In genomic region chr13:94433055-94433947, GRCh38 we compare ENCODE assay signal across 8 cellular contexts. TPM values are rescaled to one million over a fixed set of nuclear protein-coding genes. Genes with fewer than 3 reads are reported as not detected.
DNase-seq lines count a peak whose midpoint lies in the region; ATAC-seq, FAIRE-seq and TF ChIP-seq lines count a peak whose summit lies in the region.

No MANE protein-coding gene starts in this region.

- no peak for TF ChIP-seq CTCF in testis (IDR thresholded peaks at IDR 0.05)

- intact Hi-C loops in testis (cut with DNase I; ENCODE audit: low total_unique reads): no loop called here

- H3K4me1 ChIP-seq in iPS-18a (ENCODE audit: control insufficient read depth, low read depth, low read length) (peaks cover 9% of the 10 kb centered on the region), testis (no peaks in the 10 kb centered on the region)

- H3K36me3 ChIP-seq in iPS-18a (ENCODE audit: control insufficient read depth, low read depth, low read length) (no peaks in the 10 kb centered on the region), testis (ENCODE audit: low read depth, missing control alignments) (no peaks in the 10 kb centered on the region)

- no peaks in the 10 kb centered on the region for H3K27me3 ChIP-seq in iPS-18a (ENCODE audit: control insufficient read depth, insufficient read depth, low read length)
- H3K27me3 ChIP-seq in testis: no peaks in the 10 kb centered on the region

- ATAC-seq in GM18520 (IDR thresholded peaks at IDR 0.05; ENCODE audit: unreplicated experiment) (peak; percentile 60), HG02852 (IDR thresholded peaks at IDR 0.05; ENCODE audit: unreplicated experiment) (peak; percentile 54)

- no peak for FAIRE-seq in RCC 7860 (lab: Jason Lieb, UNC)

- TF ChIP-seq POLR2A in testis (IDR thresholded peaks at IDR 0.05): no peak

- H3K27ac ChIP-seq in iPS-18a (ENCODE audit: low read length): peak overlapping the region; percentile 39
- H3K27ac ChIP-seq in testis: no peak overlapping the region

- peak overlapping the region; percentile 32 for H3K9ac ChIP-seq in iPS-18a (ENCODE audit: low read length)

- H3K9me3 ChIP-seq in iPS-18a (ENCODE audit: control insufficient read depth, low read depth, low read length): no peaks in the 10 kb centered on the region
- no peaks in the 10 kb centered on the region for H3K9me3 ChIP-seq in testis

- 63 to 71% methylated on average over 18 of the region's 18 CpGs for WGBS in testis, 2 donors

- DNase-seq in NCI-H524 (lab: John Stamatoyannopoulos, UW) (peak; percentile 86 to 94), testis (no peak), RCC 7860 (ENCODE audit: low spot score) (no peak), H4 (ENCODE audit: low spot score) (no peak)
- no peak for DNase-seq in effector CD4-positive, alpha-beta T cell

- H3K4me3 ChIP-seq in iPS-18a (ENCODE audit: low read length): no peak overlapping the region
- no peak overlapping the region for H3K4me3 ChIP-seq in testis

RNA-seq across cellular contexts. Expression of gene DCT, which starts 46.2 kb away (rescaled TPM):
- 1 to 10 TPM; 2.7 to 2.9 TPM for total RNA-seq in testis
- 2.1 TPM for polyA plus RNA-seq in testis (ENCODE audit: insufficient read depth, low read depth, low replicate concordance)
- 0.14 and 0.27 TPM in 2 replicates for total RNA-seq in H4 (2014; rRNA removed; shearing (Covaris generic))

Comparison
In these comparisons a context has a peak if more than half of its experiments do, and no peak if none do; other contexts are left out.
1. DNase-seq: peak in NCI-H524 (2 of 2); none in testis (single experiment), RCC 7860 (single experiment), effector CD4-positive, alpha-beta T cell (single experiment) and H4 (single experiment).